ENCODE assay signal across 19 cellular contexts in the genomic region with DNA sequence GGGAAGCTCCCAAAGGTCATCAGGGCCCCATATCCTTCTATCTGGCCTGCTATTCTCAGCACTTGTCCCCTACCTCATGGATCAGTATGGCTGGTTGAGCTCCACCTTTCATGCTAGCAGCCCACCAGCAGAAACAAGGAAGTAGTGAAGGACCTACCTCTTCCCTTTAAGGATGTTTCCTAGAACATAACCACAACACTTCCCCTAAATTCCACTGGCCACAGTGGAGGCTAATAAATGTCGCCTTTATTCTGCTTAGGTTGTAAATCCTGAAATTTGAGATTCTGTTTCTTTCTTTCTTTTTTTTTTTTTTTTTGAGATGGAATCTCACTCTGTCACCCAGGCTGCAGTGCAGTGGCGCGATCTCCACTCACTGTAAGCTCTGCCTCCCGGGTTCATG.
"Had no signal": no experiment of that assay in that cellular context is flagged by ENCODE, and none has a peak within 500 bp of the region (broad histone marks: within the 10 kb centered on the region; RNA-seq: fewer than 3 reads in every experiment).

No MANE protein-coding gene starts in this region.

- H3K27ac Mint-ChIP-seq: activated CD8-positive, alpha-beta T cell treated with anti-CD3 and anti-CD28 coated beads for 36 hours; activated naive CD8-positive, alpha-beta T cell treated with anti-CD3 and anti-CD28 coated beads, Interleukin-2, amount 10 ng/mL, durations not matched to agents 7 days and 5 days; activated T-helper 17 cell treated with anti-CD3 and anti-CD28 coated beads, Interleukin-2, amount 50 U/mL, for 72 hours; natural killer cell; T-helper 2 cell treated with Interferon-gamma antibody and Interleukin-4, amounts not matched to agents 5 μg/mL and 100 μg/mL, for 36 hours; WTC11 had no signal

- H3K4me3 Mint-ChIP-seq: activated CD8-positive, alpha-beta T cell treated with anti-CD3 and anti-CD28 coated beads for 36 hours; activated naive CD8-positive, alpha-beta T cell treated with anti-CD3 and anti-CD28 coated beads, Interleukin-2, amount 10 ng/mL, durations not matched to agents 7 days and 5 days; activated T-helper 17 cell treated with anti-CD3 and anti-CD28 coated beads, Interleukin-2, amount 50 U/mL, for 72 hours; natural killer cell; T-helper 2 cell treated with Interferon-gamma antibody and Interleukin-4, amounts not matched to agents 5 μg/mL and 100 μg/mL, for 36 hours; WTC11 had no signal

- DNase-seq: activated CD4-positive, alpha-beta T cell treated with anti-CD3 and anti-CD28 coated beads for 4 hours; activated CD8-positive, alpha-beta T cell treated with anti-CD3 and anti-CD28 coated beads for 36 hours; activated naive CD4-positive, alpha-beta T cell; activated naive CD8-positive, alpha-beta T cell treated with anti-CD3 and anti-CD28 coated beads, Interleukin-2, amount 10 ng/mL, durations not matched to agents 7 days and 5 days; activated T-cell treated with anti-CD3 and anti-CD28 coated beads, Interleukin-2, amount 50 U/mL, for 1 hour; body of pancreas; central memory CD4-positive, alpha-beta T cell; dorsolateral prefrontal cortex; foreskin fibroblast; natural killer cell; pancreas; sigmoid colon; spleen; stimulated activated CD4-positive, alpha-beta T cell treated with anti-CD3 and anti-CD28 coated beads, Interleukin-4, amount 100 ng/mL, for 4 hours; stimulated activated naive CD4-positive, alpha-beta T cell; thyroid gland had no signal

- ATAC-seq: activated CD8-positive, alpha-beta T cell treated with anti-CD3 and anti-CD28 coated beads for 36 hours; activated T-helper 17 cell treated with anti-CD3 and anti-CD28 coated beads, Interleukin-2, amount 50 U/mL, for 72 hours; body of pancreas; natural killer cell; pancreas; WTC11 had no signal

- H3K36me3 Mint-ChIP-seq: activated naive CD8-positive, alpha-beta T cell treated with anti-CD3 and anti-CD28 coated beads, Interleukin-2, amount 10 ng/mL, durations not matched to agents 7 days and 5 days; natural killer cell had no signal

- H3K4me1 Mint-ChIP-seq: natural killer cell had no signal

- H3K9me3 Mint-ChIP-seq: natural killer cell; T-helper 2 cell treated with Interferon-gamma antibody and Interleukin-4, amounts not matched to agents 5 μg/mL and 100 μg/mL, for 36 hours had no signal

- H3K27me3 Mint-ChIP-seq: activated CD8-positive, alpha-beta T cell treated with anti-CD3 and anti-CD28 coated beads for 36 hours; activated T-helper 17 cell treated with anti-CD3 and anti-CD28 coated beads, Interleukin-2, amount 50 U/mL, for 72 hours had no signal
